ENCODE assay signal across 6 cellular contexts in genomic region chr9:137890768-137891587, GRCh38. TPM values are rescaled to one million over a fixed set of nuclear protein-coding genes. Genes with fewer than 3 reads are reported as not detected.
"Had no signal": no experiment of that assay in that cellular context is flagged by ENCODE, and none has a peak within 500 bp of the region (broad histone marks: within the 10 kb centered on the region; RNA-seq: fewer than 3 reads in every experiment).

No MANE protein-coding gene starts in this region.

RNA-seq across cellular contexts. Expression of gene CACNA1B, which starts 13.4 kb away (rescaled TPM):
- total RNA-seq: esophagus mucosa; lower leg skin; myocyte; naive thymus-derived CD8-positive, alpha-beta T cell; omental fat pad had no signal
- polyA plus RNA-seq: mammary epithelial cell; naive thymus-derived CD8-positive, alpha-beta T cell had no signal
